ENCODE assay signal across 21 cellular contexts in genomic region chr18:30139631-30140287, GRCh38.
"Had no signal": no experiment of that assay in that cellular context is flagged by ENCODE, and none has a peak within 500 bp of the region (broad histone marks: within the 10 kb centered on the region; RNA-seq: fewer than 3 reads in every experiment).

No MANE protein-coding gene starts in this region.

- H3K36me3 ChIP-seq: gastrocnemius medialis, left lung, sigmoid colon, stomach, thyroid gland, upper lobe of left lung had no signal

- H3K4me1 ChIP-seq: gastrocnemius medialis, left lung, psoas muscle, sigmoid colon, stomach, thyroid gland, upper lobe of left lung had no signal

- H3K27ac ChIP-seq: gastrocnemius medialis, left lung, psoas muscle, sigmoid colon, stomach, thyroid gland, upper lobe of left lung had no signal

- H3K4me1 Mint-ChIP-seq: naive thymus-derived CD8-positive, alpha-beta T cell; stimulated activated effector memory CD8-positive, alpha-beta T cell treated with anti-CD3 and anti-CD28 coated beads, Interleukin-12 subunit alpha, Interleukin-12 subunit beta, amount 100 ng/mL, for 72 hours had no signal

- H3K27ac Mint-ChIP-seq: effector memory CD8-positive, alpha-beta T cell; naive thymus-derived CD8-positive, alpha-beta T cell; nephron progenitor cell; stimulated activated effector memory CD8-positive, alpha-beta T cell treated with anti-CD3 and anti-CD28 coated beads, Interleukin-12 subunit alpha, Interleukin-12 subunit beta, amount 100 ng/mL, for 72 hours had no signal

- DNase-seq: cortex of kidney; effector memory CD8-positive, alpha-beta T cell; gastrocnemius medialis; head of caudate nucleus; left cardiac atrium; left lung; naive thymus-derived CD8-positive, alpha-beta T cell; nephron progenitor cell; nucleus accumbens; posterior cingulate gyrus; psoas muscle; right cardiac atrium; sigmoid colon; stimulated activated CD4-positive, alpha-beta T cell treated with anti-CD3 and anti-CD28 coated beads, Interleukin-2, amount 100 ng/mL, for 24 hours; stimulated activated CD4-positive, alpha-beta T cell treated with anti-CD3 and anti-CD28 coated beads, Interleukin-4, amount 100 ng/mL, for 24 hours; stimulated activated naive CD4-positive, alpha-beta T cell treated with Interleukin-2 at 50 U/mL for 16 hours; stomach; thyroid gland; upper lobe of left lung had no signal

- H3K36me3 Mint-ChIP-seq: stimulated activated effector memory CD8-positive, alpha-beta T cell treated with anti-CD3 and anti-CD28 coated beads, Interleukin-12 subunit alpha, Interleukin-12 subunit beta, amount 100 ng/mL, for 72 hours had no signal

- H3K9me3 ChIP-seq: gastrocnemius medialis, psoas muscle, thyroid gland, upper lobe of left lung had no signal

- H3K4me3 ChIP-seq: gastrocnemius medialis, left lung, psoas muscle, sigmoid colon, stomach, thyroid gland, upper lobe of left lung had no signal

- H3K27me3 ChIP-seq: gastrocnemius medialis, left lung, sigmoid colon, stomach, thyroid gland, upper lobe of left lung had no signal

- H3K27me3 Mint-ChIP-seq: effector memory CD8-positive, alpha-beta T cell; naive thymus-derived CD8-positive, alpha-beta T cell had no signal

- FAIRE-seq: urothelium cell line had no signal

- ATAC-seq: effector memory CD8-positive, alpha-beta T cell; gastrocnemius medialis; left cardiac atrium; left lung; naive thymus-derived CD8-positive, alpha-beta T cell; psoas muscle; right cardiac atrium; stimulated activated effector memory CD8-positive, alpha-beta T cell treated with anti-CD3 and anti-CD28 coated beads, Interleukin-12 subunit alpha, Interleukin-12 subunit beta, amount 100 ng/mL, for 72 hours had no signal

- H3K4me3 Mint-ChIP-seq: effector memory CD8-positive, alpha-beta T cell; naive thymus-derived CD8-positive, alpha-beta T cell; nephron progenitor cell; stimulated activated effector memory CD8-positive, alpha-beta T cell treated with anti-CD3 and anti-CD28 coated beads, Interleukin-12 subunit alpha, Interleukin-12 subunit beta, amount 100 ng/mL, for 72 hours had no signal
